1 cellular context compared by ENCODE assay signal in genomic region chr1:27609618-27610240, GRCh38.
TF ChIP-seq lines count a peak whose summit lies in the region.

No MANE protein-coding gene starts in this region.

TF ChIP-seq in GM12878, 131 proteins besides CTCF, POLR2A, EP300 and RAD21 (continued from another document and continues in another):
- TF ChIP-seq, protein P1, sequence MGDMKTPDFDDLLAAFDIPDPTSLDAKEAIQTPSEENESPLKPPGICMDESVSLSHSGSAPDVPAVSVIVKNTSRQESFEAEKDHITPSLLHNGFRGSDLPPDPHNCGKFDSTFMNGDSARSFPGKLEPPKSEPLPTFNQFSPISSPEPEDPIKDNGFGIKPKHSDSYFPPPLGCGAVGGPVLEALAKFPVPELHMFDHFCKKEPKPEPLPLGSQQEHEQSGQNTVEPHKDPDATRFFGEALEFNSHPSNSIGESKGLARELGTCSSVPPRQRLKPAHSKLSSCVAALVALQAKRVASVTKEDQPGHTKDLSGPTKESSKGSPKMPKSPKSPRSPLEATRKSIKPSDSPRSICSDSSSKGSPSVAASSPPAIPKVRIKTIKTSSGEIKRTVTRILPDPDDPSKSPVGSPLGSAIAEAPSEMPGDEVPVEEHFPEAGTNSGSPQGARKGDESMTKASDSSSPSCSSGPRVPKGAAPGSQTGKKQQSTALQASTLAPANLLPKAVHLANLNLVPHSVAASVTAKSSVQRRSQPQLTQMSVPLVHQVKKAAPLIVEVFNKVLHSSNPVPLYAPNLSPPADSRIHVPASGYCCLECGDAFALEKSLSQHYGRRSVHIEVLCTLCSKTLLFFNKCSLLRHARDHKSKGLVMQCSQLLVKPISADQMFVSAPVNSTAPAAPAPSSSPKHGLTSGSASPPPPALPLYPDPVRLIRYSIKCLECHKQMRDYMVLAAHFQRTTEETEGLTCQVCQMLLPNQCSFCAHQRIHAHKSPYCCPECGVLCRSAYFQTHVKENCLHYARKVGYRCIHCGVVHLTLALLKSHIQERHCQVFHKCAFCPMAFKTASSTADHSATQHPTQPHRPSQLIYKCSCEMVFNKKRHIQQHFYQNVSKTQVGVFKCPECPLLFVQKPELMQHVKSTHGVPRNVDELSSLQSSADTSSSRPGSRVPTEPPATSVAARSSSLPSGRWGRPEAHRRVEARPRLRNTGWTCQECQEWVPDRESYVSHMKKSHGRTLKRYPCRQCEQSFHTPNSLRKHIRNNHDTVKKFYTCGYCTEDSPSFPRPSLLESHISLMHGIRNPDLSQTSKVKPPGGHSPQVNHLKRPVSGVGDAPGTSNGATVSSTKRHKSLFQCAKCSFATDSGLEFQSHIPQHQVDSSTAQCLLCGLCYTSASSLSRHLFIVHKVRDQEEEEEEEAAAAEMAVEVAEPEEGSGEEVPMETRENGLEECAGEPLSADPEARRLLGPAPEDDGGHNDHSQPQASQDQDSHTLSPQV (IDR thresholded peaks at IDR 0.05) = no peak
- TF ChIP-seq RB1 (IDR thresholded peaks at IDR 0.05; ENCODE audit: borderline replicate concordance) (no peak), MEF2B (IDR thresholded peaks at IDR 0.05; ENCODE audit: partially characterized antibody, poor library complexity, severe bottlenecking) (no peak), SRF (IDR thresholded peaks at IDR 0.05; ENCODE audit: low read depth in 2 of 2, low read length in 2 of 2) (no peak), CBX3 (IDR thresholded peaks at IDR 0.05; ENCODE audit: borderline replicate concordance, low read depth) (no peak), BHLHE40 (IDR thresholded peaks at IDR 0.05; ENCODE audit: borderline replicate concordance in 1 of 2, low read depth in 2 of 2, low read length in 1 of 2) (no peak; a peak in 1 of 4 replicates), NR2F1 (conservative IDR thresholded peaks at IDR 0.05) (peak; percentile 72), RCOR1 (conservative IDR thresholded peaks at IDR 0.05; ENCODE audit: low read depth, low read length) (0 out of 2 replicates have a peak, but pooled peaks have one; percentile 54), TARDBP (IDR thresholded peaks at IDR 0.05; ENCODE audit: borderline replicate concordance) (no peak), ZSCAN29 (IDR thresholded peaks at IDR 0.05) (peak; percentile 11; the same call in 1 of the 2 replicates), CREB1 (IDR thresholded peaks at IDR 0.05; ENCODE audit: low read depth) (peak; percentile 41; the same call in 1 of the 2 replicates), ZNF274 (IDR thresholded peaks at IDR 0.05; ENCODE audit: insufficient read depth, insufficient read length) (no peak), NFYA (IDR thresholded peaks at IDR 0.05; ENCODE audit: borderline replicate concordance, low read depth, low read length) (no peak), ZNF622 (IDR thresholded peaks at IDR 0.05) (no peak), ZNF207 (IDR thresholded peaks at IDR 0.05; ENCODE audit: borderline replicate concordance) (no peak), EGR1 (IDR thresholded peaks at IDR 0.05; ENCODE audit: borderline replicate concordance in 1 of 2, low read depth in 2 of 2, low read length in 2 of 2) (no peak), LARP7 (IDR thresholded peaks at IDR 0.05) (no peak), NR2C1 (IDR thresholded peaks at IDR 0.05) (no peak), MEF2A (IDR thresholded peaks at IDR 0.05; ENCODE audit: insufficient read depth, low read depth, low read length) (no peak), ZNF687 (IDR thresholded peaks at IDR 0.05) (0 out of 2 replicates have a peak, but pooled peaks have one; percentile 38), GABPA (IDR thresholded peaks at IDR 0.05; ENCODE audit: low read depth) (no peak), CBFB (IDR thresholded peaks at IDR 0.05; ENCODE audit: low read depth) (0 out of 2 replicates have a peak, but pooled peaks have one; percentile 30), ZBTB4 (CRISPR knock-in tag; IDR thresholded peaks at IDR 0.05) (no peak), EZH2 (IDR thresholded peaks at IDR 0.05; ENCODE audit: borderline replicate concordance, control insufficient read depth, low read depth, low read length) (no peak), MXI1 (IDR thresholded peaks at IDR 0.05; ENCODE audit: low read depth, low read length) (no peak), CBX5 (IDR thresholded peaks at IDR 0.05; ENCODE audit: low read depth) (no peak), ZNF384 (IDR thresholded peaks at IDR 0.05; ENCODE audit: borderline replicate concordance, low read depth, low read length) (no peak), ZBTB11 (CRISPR knock-in tag; IDR thresholded peaks at IDR 0.05) (no peak), RAD51 (IDR thresholded peaks at IDR 0.05) (no peak), ETV6 (conservative IDR thresholded peaks at IDR 0.05 in 1 of 2, IDR thresholded peaks at IDR 0.05 in 1 of 2; ENCODE audit: borderline replicate concordance in 1 of 2, low read depth in 1 of 2) (no peak), SMARCA5 (IDR thresholded peaks at IDR 0.05) (no peak; the same call in 1 of the 2 replicates), TCF7 (IDR thresholded peaks at IDR 0.05; ENCODE audit: borderline replicate concordance) (no peak)
- TF ChIP-seq, protein P2, sequence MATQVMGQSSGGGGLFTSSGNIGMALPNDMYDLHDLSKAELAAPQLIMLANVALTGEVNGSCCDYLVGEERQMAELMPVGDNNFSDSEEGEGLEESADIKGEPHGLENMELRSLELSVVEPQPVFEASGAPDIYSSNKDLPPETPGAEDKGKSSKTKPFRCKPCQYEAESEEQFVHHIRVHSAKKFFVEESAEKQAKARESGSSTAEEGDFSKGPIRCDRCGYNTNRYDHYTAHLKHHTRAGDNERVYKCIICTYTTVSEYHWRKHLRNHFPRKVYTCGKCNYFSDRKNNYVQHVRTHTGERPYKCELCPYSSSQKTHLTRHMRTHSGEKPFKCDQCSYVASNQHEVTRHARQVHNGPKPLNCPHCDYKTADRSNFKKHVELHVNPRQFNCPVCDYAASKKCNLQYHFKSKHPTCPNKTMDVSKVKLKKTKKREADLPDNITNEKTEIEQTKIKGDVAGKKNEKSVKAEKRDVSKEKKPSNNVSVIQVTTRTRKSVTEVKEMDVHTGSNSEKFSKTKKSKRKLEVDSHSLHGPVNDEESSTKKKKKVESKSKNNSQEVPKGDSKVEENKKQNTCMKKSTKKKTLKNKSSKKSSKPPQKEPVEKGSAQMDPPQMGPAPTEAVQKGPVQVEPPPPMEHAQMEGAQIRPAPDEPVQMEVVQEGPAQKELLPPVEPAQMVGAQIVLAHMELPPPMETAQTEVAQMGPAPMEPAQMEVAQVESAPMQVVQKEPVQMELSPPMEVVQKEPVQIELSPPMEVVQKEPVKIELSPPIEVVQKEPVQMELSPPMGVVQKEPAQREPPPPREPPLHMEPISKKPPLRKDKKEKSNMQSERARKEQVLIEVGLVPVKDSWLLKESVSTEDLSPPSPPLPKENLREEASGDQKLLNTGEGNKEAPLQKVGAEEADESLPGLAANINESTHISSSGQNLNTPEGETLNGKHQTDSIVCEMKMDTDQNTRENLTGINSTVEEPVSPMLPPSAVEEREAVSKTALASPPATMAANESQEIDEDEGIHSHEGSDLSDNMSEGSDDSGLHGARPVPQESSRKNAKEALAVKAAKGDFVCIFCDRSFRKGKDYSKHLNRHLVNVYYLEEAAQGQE (IDR thresholded peaks at IDR 0.05; ENCODE audit: low read depth, low read length) = no peak
- TF ChIP-seq, protein P3, sequence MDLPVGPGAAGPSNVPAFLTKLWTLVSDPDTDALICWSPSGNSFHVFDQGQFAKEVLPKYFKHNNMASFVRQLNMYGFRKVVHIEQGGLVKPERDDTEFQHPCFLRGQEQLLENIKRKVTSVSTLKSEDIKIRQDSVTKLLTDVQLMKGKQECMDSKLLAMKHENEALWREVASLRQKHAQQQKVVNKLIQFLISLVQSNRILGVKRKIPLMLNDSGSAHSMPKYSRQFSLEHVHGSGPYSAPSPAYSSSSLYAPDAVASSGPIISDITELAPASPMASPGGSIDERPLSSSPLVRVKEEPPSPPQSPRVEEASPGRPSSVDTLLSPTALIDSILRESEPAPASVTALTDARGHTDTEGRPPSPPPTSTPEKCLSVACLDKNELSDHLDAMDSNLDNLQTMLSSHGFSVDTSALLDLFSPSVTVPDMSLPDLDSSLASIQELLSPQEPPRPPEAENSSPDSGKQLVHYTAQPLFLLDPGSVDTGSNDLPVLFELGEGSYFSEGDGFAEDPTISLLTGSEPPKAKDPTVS (IDR thresholded peaks at IDR 0.05; ENCODE audit: low read depth, low read length) = no peak
